Comparison of ENCODE assay signal across 20 cellular contexts in genomic region chr22:49927483-49928184, GRCh38. TPM values are rescaled to one million over a fixed set of nuclear protein-coding genes. Genes with fewer than 3 reads are reported as not detected.
DNase-seq lines count a peak whose midpoint lies in the region; ATAC-seq lines count a peak whose summit lies in the region.
"Had no signal": no experiment of that assay in that cellular context is flagged by ENCODE, and none has a peak within 500 bp of the region (broad histone marks: within the 10 kb centered on the region; RNA-seq: fewer than 3 reads in every experiment).

No MANE protein-coding gene starts in this region.

- H3K27me3 ChIP-seq in CD4-positive, CD25-positive, alpha-beta regulatory T cell (ENCODE audit: control insufficient read depth, insufficient read depth, low read length), result no peaks in the 10 kb centered on the region
- no peaks in the 10 kb centered on the region for H3K27me3 ChIP-seq in naive thymus-derived CD4-positive, alpha-beta T cell (ENCODE audit: control insufficient read depth in 2 of 2, insufficient read depth in 2 of 2, low read length in 2 of 2)
- H3K27me3 ChIP-seq: ascending aorta had no signal

- POLR2A ChIA-PET in activated CD4-positive, alpha-beta T cell treated with anti-CD3 and anti-CD28 coated beads, Interleukin-2, amount 10 ng/mL, durations not matched to agents 7 days and 5 days (lab: Charles Lee), result no interaction called here
- POLR2A ChIA-PET in activated CD4-positive, alpha-beta memory T cell treated with anti-CD3 and anti-CD28 coated beads, Interleukin-2, amount 10 ng/mL, durations not matched to agents 7 days and 5 days (lab: Charles Lee), result interaction anchor here (0.8 kb wide), 1 partner anchor 8 kb away, joined by 3 read pairs; no protein-coding TSS in a partner anchor
- POLR2A ChIA-PET in naive thymus-derived CD4-positive, alpha-beta T cell (lab: Charles Lee), result no interaction called here

- ATAC-seq in CD4-positive, CD25-positive, alpha-beta regulatory T cell (ENCODE audit: low read depth in 2 of 2), result no peak
- no peak for ATAC-seq in naive thymus-derived CD4-positive, alpha-beta T cell
- no peak for ATAC-seq in GM19395 (IDR thresholded peaks at IDR 0.05; ENCODE audit: unreplicated experiment)

- H3K36me3 Mint-ChIP-seq in activated CD4-positive, alpha-beta T cell treated with anti-CD3 and anti-CD28 coated beads, Interleukin-2, amount 10 ng/mL, durations not matched to agents 7 days and 5 days (ENCODE audit: low read depth), result peaks cover 4% of the 10 kb centered on the region
- H3K36me3 Mint-ChIP-seq in CD4-positive, CD25-positive, alpha-beta regulatory T cell, result peaks cover 7% of the 10 kb centered on the region
- H3K36me3 Mint-ChIP-seq in activated CD4-positive, alpha-beta memory T cell treated with anti-CD3 and anti-CD28 coated beads, Interleukin-2, amount 10 ng/mL, durations not matched to agents 7 days and 5 days (ENCODE audit: low read depth), result peaks cover 10% of the 10 kb centered on the region
- H3K36me3 Mint-ChIP-seq in naive thymus-derived CD4-positive, alpha-beta T cell, result peaks cover 0 to 15% (median 0%) of the 10 kb centered on the region in 5 donors

- H3K4me1 ChIP-seq in CD4-positive, CD25-positive, alpha-beta regulatory T cell (ENCODE audit: control insufficient read depth, insufficient read depth, low read length, poor library complexity, severe bottlenecking), result peaks cover 47% of the 10 kb centered on the region
- peaks cover 17 to 38% of the 10 kb centered on the region in 2 donors for H3K4me1 ChIP-seq in naive thymus-derived CD4-positive, alpha-beta T cell (ENCODE audit: control insufficient read depth in 2 of 2, insufficient read depth in 2 of 2, low read length in 2 of 2)

- H3K4me3 Mint-ChIP-seq in activated CD4-positive, alpha-beta T cell treated with anti-CD3 and anti-CD28 coated beads, Interleukin-2, amount 10 ng/mL, durations not matched to agents 7 days and 5 days, result no peak overlapping the region
- H3K4me3 Mint-ChIP-seq in CD4-positive, CD25-positive, alpha-beta regulatory T cell, result peak overlapping the region in 2 of 4 donors; percentile 54 to 77
- H3K4me3 Mint-ChIP-seq in activated CD4-positive, alpha-beta memory T cell treated with anti-CD3 and anti-CD28 coated beads, Interleukin-2, amount 10 ng/mL, durations not matched to agents 7 days and 5 days, result no peak overlapping the region
- peak overlapping the region in 6 of 10 donors; percentile 28 to 57 (median 52) for H3K4me3 Mint-ChIP-seq in naive thymus-derived CD4-positive, alpha-beta T cell

- peak overlapping the region; percentile 65 for H3K27ac Mint-ChIP-seq in activated CD4-positive, alpha-beta T cell treated with anti-CD3 and anti-CD28 coated beads, Interleukin-2, amount 10 ng/mL, durations not matched to agents 7 days and 5 days
- peak overlapping the region; percentile 20 to 92 (median 83) for H3K27ac Mint-ChIP-seq in CD4-positive, CD25-positive, alpha-beta regulatory T cell
- peak overlapping the region; percentile 56 for H3K27ac Mint-ChIP-seq in activated CD4-positive, alpha-beta memory T cell treated with anti-CD3 and anti-CD28 coated beads, Interleukin-2, amount 10 ng/mL, durations not matched to agents 7 days and 5 days
- H3K27ac Mint-ChIP-seq in naive thymus-derived CD4-positive, alpha-beta T cell, result peak overlapping the region; percentile 74 to 98 (median 85)

- H3K4me1 Mint-ChIP-seq in activated CD4-positive, alpha-beta T cell treated with anti-CD3 and anti-CD28 coated beads, Interleukin-2, amount 10 ng/mL, durations not matched to agents 7 days and 5 days, result peaks cover 47% of the 10 kb centered on the region
- H3K4me1 Mint-ChIP-seq in CD4-positive, CD25-positive, alpha-beta regulatory T cell, result peaks cover 14 to 47% (median 25%) of the 10 kb centered on the region in 4 donors
- peaks cover 58% of the 10 kb centered on the region for H3K4me1 Mint-ChIP-seq in activated CD4-positive, alpha-beta memory T cell treated with anti-CD3 and anti-CD28 coated beads, Interleukin-2, amount 10 ng/mL, durations not matched to agents 7 days and 5 days
- H3K4me1 Mint-ChIP-seq in naive thymus-derived CD4-positive, alpha-beta T cell, result peaks cover 26 to 53% (median 44%) of the 10 kb centered on the region in 7 donors

- H3K27me3 Mint-ChIP-seq in activated CD4-positive, alpha-beta T cell treated with anti-CD3 and anti-CD28 coated beads, Interleukin-2, amount 10 ng/mL, durations not matched to agents 7 days and 5 days, result no peaks in the 10 kb centered on the region
- H3K27me3 Mint-ChIP-seq in CD4-positive, CD25-positive, alpha-beta regulatory T cell, result no peaks in the 10 kb centered on the region
- no peaks in the 10 kb centered on the region for H3K27me3 Mint-ChIP-seq in activated CD4-positive, alpha-beta memory T cell treated with anti-CD3 and anti-CD28 coated beads, Interleukin-2, amount 10 ng/mL, durations not matched to agents 7 days and 5 days
- H3K27me3 Mint-ChIP-seq in naive thymus-derived CD4-positive, alpha-beta T cell, result no peaks in the 10 kb centered on the region

- no peak overlapping the region for H3K4me3 ChIP-seq in CD4-positive, CD25-positive, alpha-beta regulatory T cell (ENCODE audit: low read depth, low read length)
- no peak overlapping the region for H3K4me3 ChIP-seq in naive thymus-derived CD4-positive, alpha-beta T cell (ENCODE audit: low read length)
- H3K4me3 ChIP-seq: ascending aorta had no signal

- H3K9me3 ChIP-seq in CD4-positive, CD25-positive, alpha-beta regulatory T cell (ENCODE audit: control insufficient read depth in 2 of 2, low read length in 2 of 2), result no peaks in the 10 kb centered on the region
- no peaks in the 10 kb centered on the region for H3K9me3 ChIP-seq in naive thymus-derived CD4-positive, alpha-beta T cell (ENCODE audit: control insufficient read depth in 2 of 3, low read length in 3 of 3)
- H3K9me3 ChIP-seq: ascending aorta had no signal

- DNase-seq in activated CD4-positive, alpha-beta T cell treated with anti-CD3 and anti-CD28 coated beads, Interleukin-2, amount 10 ng/mL, durations not matched to agents 7 days and 5 days, result no peak
- no peak for DNase-seq in activated CD4-positive, alpha-beta T cell treated with anti-CD3 and anti-CD28 coated beads, Interleukin-2, amount 50 U/mL, for 4 hours
- no peak for DNase-seq in CD4-positive, CD25-positive, alpha-beta regulatory T cell
- DNase-seq in activated CD4-positive, alpha-beta memory T cell treated with anti-CD3 and anti-CD28 coated beads, Interleukin-2, amount 10 ng/mL, durations not matched to agents 7 days and 5 days, result no peak
- no peak for DNase-seq in naive thymus-derived CD4-positive, alpha-beta T cell
- DNase-seq in SK-N-DZ (ENCODE audit: low spot score), result no peak
- DNase-seq in DMS53 (lab: John Stamatoyannopoulos, UW), result no peak
- DNase-seq: activated effector memory CD4-positive, alpha-beta T cell treated with Interleukin-2 at 50 U/mL for 16 hours; foreskin fibroblast; GOT3; MV-4-11; NCI-H1694; NCI-H69; Right ventricle myocardium superior; stimulated activated CD4-positive, alpha-beta T cell treated with anti-CD3 and anti-CD28 coated beads, Interleukin-12 subunit alpha, Interleukin-12 subunit beta, amount 100 ng/mL, for 4 hours; substantia nigra; SW 1271 had no signal

- H3K36me3 ChIP-seq in CD4-positive, CD25-positive, alpha-beta regulatory T cell (ENCODE audit: control insufficient read depth, insufficient read depth, low read length), result no peaks in the 10 kb centered on the region
- peaks cover 0 to 3% (median 0%) of the 10 kb centered on the region in 3 experiments for H3K36me3 ChIP-seq in naive thymus-derived CD4-positive, alpha-beta T cell (ENCODE audit: control insufficient read depth in 2 of 3, insufficient read depth in 3 of 3, low read length in 3 of 3)

- CTCF ChIA-PET in activated CD4-positive, alpha-beta T cell treated with anti-CD3 and anti-CD28 coated beads, Interleukin-2, amount 10 ng/mL, durations not matched to agents 7 days and 5 days (lab: Charles Lee), result interaction anchor here (0.7 to 1.8 kb wide), 2 partner anchors 90 to 103 kb away, joined by 3 to 7 read pairs; no protein-coding TSS in a partner anchor
- CTCF ChIA-PET in activated CD4-positive, alpha-beta memory T cell treated with anti-CD3 and anti-CD28 coated beads, Interleukin-2, amount 10 ng/mL, durations not matched to agents 7 days and 5 days (lab: Charles Lee), result interaction anchor here (1.3 kb wide), 1 partner anchor 103 kb away, joined by 7 read pairs; no protein-coding TSS in a partner anchor
- CTCF ChIA-PET in naive thymus-derived CD4-positive, alpha-beta T cell (lab: Charles Lee), result interaction anchor here (0.9 to 1.5 kb wide), 3 partner anchors 10 to 103 kb away, joined by 3 to 5 read pairs (median 4); no protein-coding TSS in a partner anchor

- intact Hi-C loops in naive thymus-derived CD4-positive, alpha-beta T cell (cut with micrococcal nuclease), result loop anchor here in 1 of 2 donors (5.0 kb wide), 1 partner anchor 280 kb away; no protein-coding TSS in a partner anchor

- H3K9me3 Mint-ChIP-seq in activated CD4-positive, alpha-beta T cell treated with anti-CD3 and anti-CD28 coated beads, Interleukin-2, amount 10 ng/mL, durations not matched to agents 7 days and 5 days, result no peaks in the 10 kb centered on the region
- no peaks in the 10 kb centered on the region for H3K9me3 Mint-ChIP-seq in CD4-positive, CD25-positive, alpha-beta regulatory T cell
- no peaks in the 10 kb centered on the region for H3K9me3 Mint-ChIP-seq in activated CD4-positive, alpha-beta memory T cell treated with anti-CD3 and anti-CD28 coated beads, Interleukin-2, amount 10 ng/mL, durations not matched to agents 7 days and 5 days
- H3K9me3 Mint-ChIP-seq in naive thymus-derived CD4-positive, alpha-beta T cell, result peaks cover 0 to 3% (median 0%) of the 10 kb centered on the region in 11 donors

- no peak overlapping the region for H3K27ac ChIP-seq in CD4-positive, CD25-positive, alpha-beta regulatory T cell (ENCODE audit: insufficient read depth, low read length, poor library complexity, severe bottlenecking)
- H3K27ac ChIP-seq in naive thymus-derived CD4-positive, alpha-beta T cell (ENCODE audit: low read depth, low read length), result no peak overlapping the region
- H3K27ac ChIP-seq: ascending aorta, C4-2B had no signal

RNA-seq across cellular contexts. Expression of gene CRELD2, which starts 9.2 kb away (rescaled TPM):
- total RNA-seq in activated CD4-positive, alpha-beta T cell treated with anti-CD3 and anti-CD28 coated beads, Interleukin-2, amount 10 ng/mL, durations not matched to agents 7 days and 5 days, result 10 to 100 TPM; 42.4 to 47.9 TPM
- total RNA-seq in CD4-positive, CD25-positive, alpha-beta regulatory T cell, result 37.8 TPM
- 10 to 100 TPM; 22.4 to 38.2 (median 31.8) TPM for polyA plus RNA-seq in CD4-positive, CD25-positive, alpha-beta regulatory T cell
- 10 to 100 TPM; 50.0 to 51.2 TPM for total RNA-seq in activated CD4-positive, alpha-beta memory T cell treated with anti-CD3 and anti-CD28 coated beads, Interleukin-2, amount 10 ng/mL, durations not matched to agents 7 days and 5 days
- 10 to 100 TPM; 19.7 to 80.9 (median 28.5) TPM for total RNA-seq in naive thymus-derived CD4-positive, alpha-beta T cell
- polyA plus RNA-seq in naive thymus-derived CD4-positive, alpha-beta T cell, result 10 to 100 TPM; 37.3 to 39.1 TPM
- polyA plus RNA-seq in SK-N-DZ (2014; cell fraction: cytosol; rRNA removed), result 31.3 and 34.1 TPM in 2 replicates
- polyA plus RNA-seq in SK-N-DZ (2014; cell fraction: nucleus; rRNA removed), result 58.9 and 62.2 TPM in 2 replicates

RNA-seq across cellular contexts. Expression of gene ALG12, which starts 9.4 kb away (rescaled TPM):
- 10 to 100 TPM; 21.4 to 28.5 TPM for total RNA-seq in activated CD4-positive, alpha-beta T cell treated with anti-CD3 and anti-CD28 coated beads, Interleukin-2, amount 10 ng/mL, durations not matched to agents 7 days and 5 days
- 18.1 TPM for total RNA-seq in CD4-positive, CD25-positive, alpha-beta regulatory T cell
- 10 to 100 TPM; 12.6 to 16.9 (median 15.0) TPM for polyA plus RNA-seq in CD4-positive, CD25-positive, alpha-beta regulatory T cell
- total RNA-seq in activated CD4-positive, alpha-beta memory T cell treated with anti-CD3 and anti-CD28 coated beads, Interleukin-2, amount 10 ng/mL, durations not matched to agents 7 days and 5 days, result 10 to 100 TPM; 14.7 to 20.6 TPM
- 10 to 100 TPM; 16.2 to 22.4 (median 19.5) TPM for total RNA-seq in naive thymus-derived CD4-positive, alpha-beta T cell
- polyA plus RNA-seq in naive thymus-derived CD4-positive, alpha-beta T cell, result 10 to 100 TPM; 10.4 to 21.2 TPM
- polyA plus RNA-seq in SK-N-DZ (2014; cell fraction: cytosol; rRNA removed), result 22.9 and 24.2 TPM in 2 replicates
- polyA plus RNA-seq in SK-N-DZ (2014; cell fraction: nucleus; rRNA removed), result 33.4 and 35.5 TPM in 2 replicates

RNA-seq across cellular contexts. Expression of gene PIM3, which starts 32.9 kb away (rescaled TPM):
- 10 to 100 TPM; 39.7 to 44.7 TPM for total RNA-seq in activated CD4-positive, alpha-beta T cell treated with anti-CD3 and anti-CD28 coated beads, Interleukin-2, amount 10 ng/mL, durations not matched to agents 7 days and 5 days
- total RNA-seq in CD4-positive, CD25-positive, alpha-beta regulatory T cell, result 294 TPM
- polyA plus RNA-seq in CD4-positive, CD25-positive, alpha-beta regulatory T cell, result 10 to 100 TPM; 34.0 to 47.1 (median 40.3) TPM
- 10 to 100 TPM; 60.1 to 62.3 TPM for total RNA-seq in activated CD4-positive, alpha-beta memory T cell treated with anti-CD3 and anti-CD28 coated beads, Interleukin-2, amount 10 ng/mL, durations not matched to agents 7 days and 5 days
- total RNA-seq in naive thymus-derived CD4-positive, alpha-beta T cell, result 100 to 1,000 TPM in 2 of 5 experiments, 10 to 100 TPM in 3; 44.4 to 164 (median 78.3) TPM
- 10 to 100 TPM; 21.3 to 38.8 TPM for polyA plus RNA-seq in naive thymus-derived CD4-positive, alpha-beta T cell
- polyA plus RNA-seq in SK-N-DZ (2014; cell fraction: cytosol; rRNA removed), result 74.5 and 74.6 TPM in 2 replicates
- 113 and 127 TPM in 2 replicates for polyA plus RNA-seq in SK-N-DZ (2014; cell fraction: nucleus; rRNA removed)

Comparison
In these comparisons a context has a peak if more than half of its experiments do, and no peak if none do; other contexts are left out.
1. H3K4me3 Mint-ChIP-seq: peak in naive thymus-derived CD4-positive, alpha-beta T cell (6 of 10); none in activated CD4-positive, alpha-beta T cell treated with anti-CD3 and anti-CD28 coated beads, Interleukin-2, amount 10 ng/mL, durations not matched to agents 7 days and 5 days (single experiment) and activated CD4-positive, alpha-beta memory T cell treated with anti-CD3 and anti-CD28 coated beads, Interleukin-2, amount 10 ng/mL, durations not matched to agents 7 days and 5 days (single experiment).
2. Peak in every context shown above with its lines, with median percentiles within 50 percentile points of each other: H3K27ac Mint-ChIP-seq.